10 cellular contexts compared by ENCODE assay signal in the genomic region with DNA sequence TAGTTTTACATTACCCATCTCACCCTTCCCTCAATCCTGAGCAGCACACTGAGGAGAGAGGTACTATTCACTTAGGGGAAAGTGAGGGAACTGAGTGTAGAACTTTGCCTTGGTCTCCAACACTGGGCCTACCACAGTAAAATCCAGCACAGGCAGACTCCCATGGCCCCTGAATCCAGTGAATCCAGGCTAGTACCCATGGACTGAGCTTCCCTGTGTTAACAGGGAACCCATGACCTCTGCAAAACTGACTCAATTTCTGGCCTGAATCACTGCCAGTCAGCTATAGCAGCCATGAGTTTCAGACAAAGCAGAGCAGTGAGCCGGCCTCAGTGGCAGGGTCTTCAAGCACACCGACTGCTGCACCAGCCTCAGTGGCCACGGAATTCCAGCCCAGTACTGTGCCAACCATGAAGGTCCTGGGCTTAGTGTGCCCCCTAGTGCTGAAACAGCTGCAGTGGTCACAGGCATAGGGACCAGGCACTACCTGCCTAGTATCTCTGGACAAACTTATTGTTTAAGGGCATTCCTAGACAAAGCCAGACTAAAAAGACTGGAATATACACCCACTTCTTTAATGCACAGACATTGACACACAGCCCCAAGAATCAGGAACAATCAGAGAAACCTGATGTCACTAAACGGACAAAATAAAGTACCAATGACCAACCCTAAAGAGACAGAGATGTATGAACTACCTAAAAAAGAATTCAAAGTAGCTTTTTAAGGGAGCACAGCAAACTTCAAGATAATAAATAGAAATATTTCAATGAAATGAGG.
DNase-seq lines count a peak whose midpoint lies in the region; ATAC-seq, FAIRE-seq and TF ChIP-seq lines count a peak whose summit lies in the region.
"Had no signal": no experiment of that assay in that cellular context is flagged by ENCODE, and none has a peak within 500 bp of the region (broad histone marks: within the 10 kb centered on the region; RNA-seq: fewer than 3 reads in every experiment).

No MANE protein-coding gene starts in this region.

- no peak overlapping the region for H4K91ac ChIP-seq in H1 (replicated peaks; ENCODE audit: insufficient read length, low read length)

- peak; percentile 87 to 97 (median 92) for TF ChIP-seq CTCF in H1 (IDR thresholded peaks at IDR 0.05; ENCODE audit: control extremely low read depth in 1 of 3, insufficient read depth in 1 of 3, low read depth in 1 of 3, low read length in 3 of 3)

- no peak overlapping the region for H3K4me2 ChIP-seq in H1 (ENCODE audit: insufficient read depth in 1 of 2, low read depth in 2 of 2, low read length in 2 of 2)
- H3K4me2 ChIP-seq: BLaER1 had no signal

- no peak overlapping the region for H3K4ac ChIP-seq in H1 (replicated peaks; ENCODE audit: insufficient read length, low read depth, low read length)

- ATAC-seq in GM21390 (IDR thresholded peaks at IDR 0.05; ENCODE audit: unreplicated experiment), result no peak
- no peak for ATAC-seq in GM19452 (IDR thresholded peaks at IDR 0.05; ENCODE audit: unreplicated experiment)

- H3K56ac ChIP-seq in H1 (replicated peaks; ENCODE audit: insufficient read length, low read depth, low read length), result no peak overlapping the region

- no peak for TF ChIP-seq POLR2A in H1 (IDR thresholded peaks at IDR 0.05; ENCODE audit: control extremely low read depth in 1 of 2, low read depth in 2 of 2, low read length in 2 of 2)

- no peak overlapping the region for H3K14ac ChIP-seq in H1 (ENCODE audit: insufficient read length)

- H2BK20ac ChIP-seq in H1 (ENCODE audit: low read length), result no peak overlapping the region

- H3K79me1 ChIP-seq in H1 (ENCODE audit: low read depth, low read length), result no peaks in the 10 kb centered on the region

- POLR2A ChIA-PET in H1 (lab: Charles Lee; ENCODE audit: partially characterized antibody), result no interaction called here

- H2BK12ac ChIP-seq in H1 (ENCODE audit: low read depth, low read length), result no peak overlapping the region

- no peak overlapping the region for H3K4me3 ChIP-seq in H1 (ENCODE audit: extremely low read depth in 1 of 4, insufficient read depth in 2 of 4, low read depth in 3 of 4, low read length in 4 of 4)
- no peak overlapping the region for H3K4me3 ChIP-seq in MG63
- H3K4me3 ChIP-seq: BLaER1 had no signal

- WGBS in H1 (ENCODE audit: extremely low coverage in 1 of 2, insufficient coverage in 1 of 2, insufficient read length in 1 of 2, insufficient replicate concordance in 2 of 2, low coverage in 1 of 2, low lambda C conversion rate in 2 of 2, missing lambda C conversion rate in 1 of 2), 2 experiments, result 43% methylated on average over 4 of the region's 4 CpGs; no CpG with 5 or more reads in 1 of the 2 experiments

- DNase-seq in NCI-H82 (lab: John Stamatoyannopoulos, UW) (peak; percentile 6), NCI-H82 treated with DMSO at 0.1 percent for 48 hours (lab: John Stamatoyannopoulos, UW; ENCODE audit: unreplicated experiment) (no peak), SK-MEL-5 (ENCODE audit: low read depth, low spot score) (peak; percentile 59), H1 (ENCODE audit: low read depth in 1 of 2, low spot score in 2 of 2) (peak; percentile 21 to 79), MG63 (no peak)
- peak; percentile 18 for DNase-seq in stimulated activated CD4-positive, alpha-beta T cell treated with anti-CD3 and anti-CD28 coated beads, Interleukin-4, amount 100 ng/mL, for 1 hour
- DNase-seq: naive B cell had no signal

- no peak overlapping the region for H3K23ac ChIP-seq in H1 (ENCODE audit: insufficient read length)

- no peaks in the 10 kb centered on the region; a peak in 1 of 7 replicates for H3K4me1 ChIP-seq in H1 (replicated peaks in 1 of 4; ENCODE audit: control insufficient read depth in 3 of 4, insufficient read depth in 4 of 4, low read length in 3 of 4)
- H3K4me1 ChIP-seq: BLaER1 had no signal

- no peak overlapping the region for H3K18ac ChIP-seq in H1 (ENCODE audit: extremely low read depth, low read length)

- no peak overlapping the region for H2BK120ac ChIP-seq in H1 (replicated peaks; ENCODE audit: low read depth, low read length)

- no peaks in the 10 kb centered on the region for H3K79me2 ChIP-seq in H1 (ENCODE audit: control insufficient read depth in 1 of 2, insufficient read depth in 2 of 2, low read length in 2 of 2)

- no peaks in the 10 kb centered on the region for H3K36me3 ChIP-seq in H1 (ENCODE audit: control insufficient read depth in 2 of 4, insufficient read depth in 4 of 4, low read length in 3 of 4)
- H3K36me3 ChIP-seq in MG63, result no peaks in the 10 kb centered on the region

- no peak overlapping the region for H2BK15ac ChIP-seq in H1 (ENCODE audit: low read length)

- H2BK5ac ChIP-seq in H1 (ENCODE audit: low read depth, low read length), result no peak overlapping the region

- TF ChIP-seq RAD21 in H1 (IDR thresholded peaks at IDR 0.05 in 1 of 2, conservative IDR thresholded peaks at IDR 0.05 in 1 of 2; ENCODE audit: low read depth in 2 of 2, low read length in 2 of 2), result peak; percentile 99

- no peak overlapping the region for H4K5ac ChIP-seq in H1 (ENCODE audit: insufficient read length, low read depth, low read length)

- in situ Hi-C loops in SK-MEL-5 (cut with HindIII; ENCODE audit: low pct_unique_long_range_greater_than_20kb, low sequenced_read_pairs), result no loop called here

- H2AFZ ChIP-seq in H1 (ENCODE audit: low read length), result peak overlapping the region; percentile 96

- FAIRE-seq in H1 (lab: Jason Lieb, UNC), result peak; percentile 90

- H3K23me2 ChIP-seq in H1 (ENCODE audit: low read depth, low read length), result no peaks in the 10 kb centered on the region

- H3K27me3 ChIP-seq in H1 (replicated peaks in 1 of 4; ENCODE audit: control insufficient read depth in 3 of 4, extremely low read depth in 1 of 4, insufficient read depth in 3 of 4, low read length in 3 of 4) (no peaks in the 10 kb centered on the region), MG63 (no peaks in the 10 kb centered on the region)
- H3K27me3 ChIP-seq: BLaER1 had no signal

- 0 out of 4 replicates have a peak, but pooled peaks cover 0 to 2% of the 10 kb centered on the region in 2 experiments for H3K9me3 ChIP-seq in H1 (ENCODE audit: insufficient read depth in 2 of 2, low read depth in 1 of 2, low read length in 1 of 2)
- H3K9me3 ChIP-seq in MG63, result no peaks in the 10 kb centered on the region

- no peak for TF ChIP-seq EP300 in H1 (IDR thresholded peaks at IDR 0.05; ENCODE audit: borderline replicate concordance in 1 of 2, low read depth in 2 of 2, low read length in 2 of 2)

- no peak overlapping the region for H2AK5ac ChIP-seq in H1 (ENCODE audit: low read depth, low read length)

- H3K9ac ChIP-seq in H1 (replicated peaks in 1 of 4; ENCODE audit: extremely low read depth in 1 of 4, low read depth in 3 of 4, low read length in 3 of 4), result no peak overlapping the region
- H3K9ac ChIP-seq: BLaER1 had no signal

- CTCF ChIA-PET in H1 (lab: Charles Lee; ENCODE audit: partially characterized antibody), result interaction anchor here (0.5 to 3.2 kb wide), 59 partner anchors 9 to 479 kb away, joined by 3 to 39 read pairs (median 5); no protein-coding TSS in a partner anchor

- no peaks in the 10 kb centered on the region for H4K20me1 ChIP-seq in H1 (replicated peaks in 1 of 2; ENCODE audit: control insufficient read depth in 1 of 2, insufficient read depth in 2 of 2, low read length in 2 of 2)
- H4K20me1 ChIP-seq: BLaER1 had no signal

- no peak overlapping the region for H4K8ac ChIP-seq in H1 (ENCODE audit: extremely low read depth, insufficient read depth, low read length)

- no peak overlapping the region for H3K27ac ChIP-seq in H1 (ENCODE audit: low read depth, low read length)
- H3K27ac ChIP-seq: BLaER1 had no signal

TF ChIP-seq in H1, 55 proteins besides CTCF, POLR2A, EP300 and RAD21:
- TF ChIP-seq, protein P1, sequence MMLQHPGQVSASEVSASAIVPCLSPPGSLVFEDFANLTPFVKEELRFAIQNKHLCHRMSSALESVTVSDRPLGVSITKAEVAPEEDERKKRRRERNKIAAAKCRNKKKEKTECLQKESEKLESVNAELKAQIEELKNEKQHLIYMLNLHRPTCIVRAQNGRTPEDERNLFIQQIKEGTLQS (IDR thresholded peaks at IDR 0.05; ENCODE audit: insufficient read depth, low read depth, low read length), result no peak
- TF ChIP-seq KDM1A (IDR thresholded peaks at IDR 0.05; ENCODE audit: borderline replicate concordance, low read length) (no peak), TEAD4 (IDR thresholded peaks at IDR 0.05; ENCODE audit: low read depth, low read length) (peak; percentile 95), RNF2 (IDR thresholded peaks at IDR 0.05; ENCODE audit: borderline replicate concordance, low read depth, low read length, missing control alignments, poor library complexity, severe bottlenecking) (no peak), SP1 (IDR thresholded peaks at IDR 0.05; ENCODE audit: low read depth, low read length) (no peak), EGR1 (IDR thresholded peaks at IDR 0.05; ENCODE audit: borderline replicate concordance, low read depth, low read length) (0 out of 2 replicates have a peak, but pooled peaks have one; percentile 52)
- TF ChIP-seq, protein P2, sequence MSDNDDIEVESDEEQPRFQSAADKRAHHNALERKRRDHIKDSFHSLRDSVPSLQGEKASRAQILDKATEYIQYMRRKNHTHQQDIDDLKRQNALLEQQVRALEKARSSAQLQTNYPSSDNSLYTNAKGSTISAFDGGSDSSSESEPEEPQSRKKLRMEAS (IDR thresholded peaks at IDR 0.05), result peak; percentile 32; the same call in 1 of the 2 replicates

Comparison
In these comparisons a context has a peak if more than half of its experiments do, and no peak if none do; other contexts are left out.
1. DNase-seq: peak in NCI-H82 (single experiment), SK-MEL-5 (single experiment), H1 (2 of 2) and stimulated activated CD4-positive, alpha-beta T cell treated with anti-CD3 and anti-CD28 coated beads, Interleukin-4, amount 100 ng/mL, for 1 hour (single experiment); none in NCI-H82 treated with DMSO at 0.1 percent for 48 hours (single experiment) and MG63 (single experiment).